32 cellular contexts compared by ENCODE assay signal in genomic region chr2:129460643-129461198, GRCh38.
"Had no signal": no experiment of that assay in that cellular context is flagged by ENCODE, and none has a peak within 500 bp of the region (broad histone marks: within the 10 kb centered on the region; RNA-seq: fewer than 3 reads in every experiment).

No MANE protein-coding gene starts in this region.

- H3K27ac Mint-ChIP-seq: activated B cell treated with CpG ODN at 0.5 μM for 24 hours; activated CD8-positive, alpha-beta T cell treated with anti-CD3 and anti-CD28 coated beads for 36 hours; activated naive CD4-positive, alpha-beta T cell treated with anti-CD3 and anti-CD28 coated beads for 36 hours; activated naive CD4-positive, alpha-beta T cell treated with anti-CD3 and anti-CD28 coated beads, Interleukin-2, amount 50 U/mL, for 24 hours; activated naive CD8-positive, alpha-beta T cell treated with anti-CD3 and anti-CD28 coated beads, Interleukin-2, amount 10 ng/mL, durations not matched to agents 7 days and 5 days; activated T-helper 1 cell treated with anti-CD3 and anti-CD28 coated beads, Interleukin-12 subunit alpha, Interleukin-12 subunit beta, Interleukin-2, Interleukin-4 antibody, amounts not matched to agents 30 ng/mL and 10 ng/mL and 1 ng/mL, durations not matched to agents 14 hours and 24 hours and 36 hours; activated T-helper 2 cell treated with anti-CD3 and anti-CD28 coated beads, Interferon-gamma antibody, Interleukin-2, Interleukin-4, amounts not matched to agents 10 μg/mL and 5 μg/mL and 100 μg/mL, durations not matched to agents 14 hours and 24 hours and 36 hours; effector memory CD8-positive, alpha-beta T cell; T-helper 17 cell; T-helper 2 cell treated with Interferon-gamma antibody and Interleukin-4, amounts not matched to agents 5 μg/mL and 100 μg/mL, for 36 hours had no signal

- H3K4me3 Mint-ChIP-seq: activated B cell treated with CpG ODN at 0.5 μM for 24 hours; activated CD8-positive, alpha-beta T cell treated with anti-CD3 and anti-CD28 coated beads for 36 hours; activated naive CD4-positive, alpha-beta T cell treated with anti-CD3 and anti-CD28 coated beads for 36 hours; activated naive CD4-positive, alpha-beta T cell treated with anti-CD3 and anti-CD28 coated beads, Interleukin-2, amount 50 U/mL, for 24 hours; activated naive CD8-positive, alpha-beta T cell treated with anti-CD3 and anti-CD28 coated beads, Interleukin-2, amount 10 ng/mL, durations not matched to agents 7 days and 5 days; activated T-helper 1 cell treated with anti-CD3 and anti-CD28 coated beads, Interleukin-12 subunit alpha, Interleukin-12 subunit beta, Interleukin-2, Interleukin-4 antibody, amounts not matched to agents 30 ng/mL and 10 ng/mL and 1 ng/mL, durations not matched to agents 14 hours and 24 hours and 36 hours; central memory CD8-positive, alpha-beta T cell; effector memory CD8-positive, alpha-beta T cell; T-helper 17 cell; T-helper 2 cell treated with Interferon-gamma antibody and Interleukin-4, amounts not matched to agents 5 μg/mL and 100 μg/mL, for 36 hours had no signal

- H3K36me3 Mint-ChIP-seq: activated naive CD4-positive, alpha-beta T cell treated with anti-CD3 and anti-CD28 coated beads, Interleukin-2, amount 50 U/mL, for 24 hours; activated naive CD8-positive, alpha-beta T cell treated with anti-CD3 and anti-CD28 coated beads, Interleukin-2, amount 10 ng/mL, durations not matched to agents 7 days and 5 days had no signal

- ATAC-seq: activated CD4-positive, CD25-positive, alpha-beta regulatory T cell treated with anti-CD3 and anti-CD28 coated beads, Interleukin-2, amount 50 U/mL, for 24 hours; activated CD8-positive, alpha-beta T cell treated with anti-CD3 and anti-CD28 coated beads for 36 hours; effector memory CD8-positive, alpha-beta T cell; gastrocnemius medialis; heart left ventricle; T-helper 17 cell had no signal

- H3K27me3 ChIP-seq: brain microvascular endothelial cell, heart left ventricle had no signal

- H3K9me3 ChIP-seq: gastrocnemius medialis, heart left ventricle had no signal

- H3K4me1 ChIP-seq: gastrocnemius medialis, heart left ventricle had no signal

- FAIRE-seq: astrocyte, bronchial epithelial cell had no signal

- DNase-seq: activated B cell treated with CpG ODN at 0.5 μM for 24 hours; activated CD4-positive, alpha-beta T cell treated with anti-CD3 and anti-CD28 coated beads for 48 hours; activated CD8-positive, alpha-beta memory T cell treated with anti-CD3 and anti-CD28 coated beads for 24 hours; activated CD8-positive, alpha-beta T cell treated with anti-CD3 and anti-CD28 coated beads for 36 hours; activated effector memory CD4-positive, alpha-beta T cell treated with anti-CD3 and anti-CD28 coated beads, Interleukin-2, amount 50 U/mL, for 16 hours; activated naive CD4-positive, alpha-beta T cell treated with anti-CD3 and anti-CD28 coated beads for 36 hours; activated naive CD8-positive, alpha-beta T cell treated with anti-CD3 and anti-CD28 coated beads, Interleukin-2, amount 10 ng/mL, durations not matched to agents 7 days and 5 days; activated T-cell treated with anti-CD3 and anti-CD28 coated beads, Interleukin-2, amount 50 U/mL, for 1 hour; activated T-cell treated with anti-CD3 and anti-CD28 coated beads, Interleukin-2, amount 50 U/mL, for 48 hours; anterior cingulate cortex; brain microvascular endothelial cell; cortex of kidney; dermis blood vessel endothelial cell; effector CD4-positive, alpha-beta T cell; effector memory CD8-positive, alpha-beta T cell; erythroblast; foreskin fibroblast; gastrocnemius medialis; glutamatergic neuron; heart left ventricle; T-helper 1 cell; T-helper 17 cell; T1000; WERI-Rb-1 had no signal

- H3K36me3 ChIP-seq: brain microvascular endothelial cell, gastrocnemius medialis, heart left ventricle, WERI-Rb-1 had no signal

- H3K27me3 Mint-ChIP-seq: activated B cell treated with CpG ODN at 0.5 μM for 24 hours; activated CD8-positive, alpha-beta T cell treated with anti-CD3 and anti-CD28 coated beads for 36 hours; activated naive CD4-positive, alpha-beta T cell treated with anti-CD3 and anti-CD28 coated beads, Interleukin-2, amount 50 U/mL, for 24 hours; central memory CD8-positive, alpha-beta T cell; effector memory CD8-positive, alpha-beta T cell; T-helper 17 cell had no signal

- H3K9me3 Mint-ChIP-seq: activated B cell treated with CpG ODN at 0.5 μM for 24 hours; activated CD8-positive, alpha-beta T cell treated with anti-CD3 and anti-CD28 coated beads for 36 hours; activated naive CD4-positive, alpha-beta T cell treated with anti-CD3 and anti-CD28 coated beads for 36 hours; activated naive CD4-positive, alpha-beta T cell treated with anti-CD3 and anti-CD28 coated beads, Interleukin-2, amount 50 U/mL, for 24 hours; activated naive CD8-positive, alpha-beta T cell treated with anti-CD3 and anti-CD28 coated beads, Interleukin-2, amount 10 ng/mL, durations not matched to agents 7 days and 5 days; activated T-helper 1 cell treated with anti-CD3 and anti-CD28 coated beads, Interleukin-12 subunit alpha, Interleukin-12 subunit beta, Interleukin-2, Interleukin-4 antibody, amounts not matched to agents 30 ng/mL and 10 ng/mL and 1 ng/mL, durations not matched to agents 14 hours and 24 hours and 36 hours; activated T-helper 2 cell treated with anti-CD3 and anti-CD28 coated beads, Interferon-gamma antibody, Interleukin-2, Interleukin-4, amounts not matched to agents 10 μg/mL and 5 μg/mL and 100 μg/mL, durations not matched to agents 14 hours and 24 hours and 36 hours; central memory CD8-positive, alpha-beta T cell; T-helper 2 cell treated with Interferon-gamma antibody and Interleukin-4, amounts not matched to agents 5 μg/mL and 100 μg/mL, for 36 hours had no signal

- H3K27ac ChIP-seq: brain microvascular endothelial cell, gastrocnemius medialis, heart left ventricle, WERI-Rb-1 had no signal

- H3K4me1 Mint-ChIP-seq: activated B cell treated with CpG ODN at 0.5 μM for 24 hours; activated naive CD4-positive, alpha-beta T cell treated with anti-CD3 and anti-CD28 coated beads, Interleukin-2, amount 50 U/mL, for 24 hours; activated naive CD8-positive, alpha-beta T cell treated with anti-CD3 and anti-CD28 coated beads, Interleukin-2, amount 10 ng/mL, durations not matched to agents 7 days and 5 days; central memory CD8-positive, alpha-beta T cell; T-helper 17 cell had no signal

- H3K4me3 ChIP-seq: gastrocnemius medialis, heart left ventricle had no signal
